Comparison of ENCODE assay signal across 2 cellular contexts in the genomic region with DNA sequence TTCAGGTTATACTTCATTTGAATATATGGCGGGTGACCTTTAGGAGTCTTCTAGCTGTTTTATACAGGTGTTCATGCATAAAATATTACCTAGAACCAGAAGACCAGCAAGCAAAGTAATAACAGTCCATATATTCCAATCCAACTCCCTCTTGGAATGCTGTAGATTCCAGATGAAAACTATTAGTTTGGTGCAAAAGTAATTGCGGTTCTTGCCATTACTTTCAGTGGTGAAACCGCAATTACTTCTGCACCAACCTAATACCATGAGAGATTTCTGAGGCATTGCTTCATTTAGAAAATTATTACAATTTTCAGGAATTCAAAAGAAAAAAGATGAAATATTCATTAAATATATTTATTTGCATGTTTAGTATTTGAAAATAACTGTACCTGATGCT.
TF ChIP-seq lines count a peak whose summit lies in the region.

No MANE protein-coding gene starts in this region.

TF ChIP-seq in HepG2, 621 proteins besides CTCF, POLR2A, EP300 and RAD21:
- TF ChIP-seq, protein P1, sequence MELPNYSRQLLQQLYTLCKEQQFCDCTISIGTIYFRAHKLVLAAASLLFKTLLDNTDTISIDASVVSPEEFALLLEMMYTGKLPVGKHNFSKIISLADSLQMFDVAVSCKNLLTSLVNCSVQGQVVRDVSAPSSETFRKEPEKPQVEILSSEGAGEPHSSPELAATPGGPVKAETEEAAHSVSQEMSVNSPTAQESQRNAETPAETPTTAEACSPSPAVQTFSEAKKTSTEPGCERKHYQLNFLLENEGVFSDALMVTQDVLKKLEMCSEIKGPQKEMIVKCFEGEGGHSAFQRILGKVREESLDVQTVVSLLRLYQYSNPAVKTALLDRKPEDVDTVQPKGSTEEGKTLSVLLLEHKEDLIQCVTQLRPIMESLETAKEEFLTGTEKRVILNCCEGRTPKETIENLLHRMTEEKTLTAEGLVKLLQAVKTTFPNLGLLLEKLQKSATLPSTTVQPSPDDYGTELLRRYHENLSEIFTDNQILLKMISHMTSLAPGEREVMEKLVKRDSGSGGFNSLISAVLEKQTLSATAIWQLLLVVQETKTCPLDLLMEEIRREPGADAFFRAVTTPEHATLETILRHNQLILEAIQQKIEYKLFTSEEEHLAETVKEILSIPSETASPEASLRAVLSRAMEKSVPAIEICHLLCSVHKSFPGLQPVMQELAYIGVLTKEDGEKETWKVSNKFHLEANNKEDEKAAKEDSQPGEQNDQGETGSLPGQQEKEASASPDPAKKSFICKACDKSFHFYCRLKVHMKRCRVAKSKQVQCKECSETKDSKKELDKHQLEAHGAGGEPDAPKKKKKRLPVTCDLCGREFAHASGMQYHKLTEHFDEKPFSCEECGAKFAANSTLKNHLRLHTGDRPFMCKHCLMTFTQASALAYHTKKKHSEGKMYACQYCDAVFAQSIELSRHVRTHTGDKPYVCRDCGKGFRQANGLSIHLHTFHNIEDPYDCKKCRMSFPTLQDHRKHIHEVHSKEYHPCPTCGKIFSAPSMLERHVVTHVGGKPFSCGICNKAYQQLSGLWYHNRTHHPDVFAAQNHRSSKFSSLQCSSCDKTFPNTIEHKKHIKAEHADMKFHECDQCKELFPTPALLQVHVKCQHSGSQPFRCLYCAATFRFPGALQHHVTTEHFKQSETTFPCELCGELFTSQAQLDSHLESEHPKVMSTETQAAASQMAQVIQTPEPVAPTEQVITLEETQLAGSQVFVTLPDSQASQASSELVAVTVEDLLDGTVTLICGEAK (IDR thresholded peaks at IDR 0.05), result peak; percentile 91
- TF ChIP-seq, protein P1 (CRISPR knock-in tag; IDR thresholded peaks at IDR 0.05), result no peak
- TF ChIP-seq THYN1 (CRISPR knock-in tag; IDR thresholded peaks at IDR 0.05; ENCODE audit: borderline replicate concordance, low read depth), result no peak
TF ChIP-seq in HepG2: peak in this region for 1.

TF ChIP-seq in K562, 482 proteins besides CTCF, POLR2A, EP300 and RAD21:
- TF ChIP-seq MEF2D (tag; conservative IDR thresholded peaks at IDR 0.05; ENCODE audit: low read depth), result no peak
- TF ChIP-seq, protein P1 (IDR thresholded peaks at IDR 0.05), result 0 out of 2 replicates have a peak, but pooled peaks have one; percentile 28
- TF ChIP-seq, protein P1 (CRISPR knock-in tag; IDR thresholded peaks at IDR 0.05), result no peak
